ENCODE assay signal across 1 cellular context in genomic region chr16:67667434-67667816, GRCh38.
TF ChIP-seq lines count a peak whose summit lies in the region.

No MANE protein-coding gene starts in this region.

TF ChIP-seq in A549, 52 proteins besides CTCF, POLR2A, EP300 and RAD21 (continued from another document):
- no peak for TF ChIP-seq USF2 (IDR thresholded peaks at IDR 0.05)
- no peak for TF ChIP-seq KDM1A (IDR thresholded peaks at IDR 0.05; ENCODE audit: low read depth)
- TF ChIP-seq RCOR1 (IDR thresholded peaks at IDR 0.05; ENCODE audit: low read depth, low read length), result no peak
- no peak for TF ChIP-seq HES2 (IDR thresholded peaks at IDR 0.05)
- TF ChIP-seq KDM5A (IDR thresholded peaks at IDR 0.05), result no peak
- no peak for TF ChIP-seq MAFK (IDR thresholded peaks at IDR 0.05; ENCODE audit: partially characterized antibody)
TF ChIP-seq in A549: peak in this region for 0.
